1 cellular context compared by ENCODE assay signal in genomic region chr17:7932949-7933348, GRCh38.
TF ChIP-seq lines count a peak whose summit lies in the region.

No MANE protein-coding gene starts in this region.

TF ChIP-seq in H1, 55 proteins besides CTCF, POLR2A, EP300 and RAD21:
- no peak for TF ChIP-seq ASH2L (IDR thresholded peaks at IDR 0.05; ENCODE audit: low read length)
- no peak for TF ChIP-seq CEBPB (IDR thresholded peaks at IDR 0.05; ENCODE audit: low read depth, low read length)
- TF ChIP-seq SIN3A (conservative IDR thresholded peaks at IDR 0.05 in 1 of 2, IDR thresholded peaks at IDR 0.05 in 1 of 2; ENCODE audit: low read depth in 1 of 2, low read length in 2 of 2), result no peak
- no peak for TF ChIP-seq ZNF274 (IDR thresholded peaks at IDR 0.05; ENCODE audit: borderline replicate concordance, extremely low read depth, low read length)
- no peak for TF ChIP-seq EZH2 (IDR thresholded peaks at IDR 0.05; ENCODE audit: low read depth, low read length, severe bottlenecking)
- no peak for TF ChIP-seq SUZ12 (IDR thresholded peaks at IDR 0.05; ENCODE audit: low read length)
- TF ChIP-seq SIX5 (IDR thresholded peaks at IDR 0.05; ENCODE audit: low read depth, low read length), result no peak
- TF ChIP-seq SAP30 (IDR thresholded peaks at IDR 0.05; ENCODE audit: insufficient read depth, insufficient replicate concordance, low read length), result no peak
- no peak for TF ChIP-seq CHD7 (IDR thresholded peaks at IDR 0.05; ENCODE audit: insufficient replicate concordance, low read length)
- TF ChIP-seq CHD1 (IDR thresholded peaks at IDR 0.05; ENCODE audit: low read depth, low read length), result no peak
